In the genomic region with DNA sequence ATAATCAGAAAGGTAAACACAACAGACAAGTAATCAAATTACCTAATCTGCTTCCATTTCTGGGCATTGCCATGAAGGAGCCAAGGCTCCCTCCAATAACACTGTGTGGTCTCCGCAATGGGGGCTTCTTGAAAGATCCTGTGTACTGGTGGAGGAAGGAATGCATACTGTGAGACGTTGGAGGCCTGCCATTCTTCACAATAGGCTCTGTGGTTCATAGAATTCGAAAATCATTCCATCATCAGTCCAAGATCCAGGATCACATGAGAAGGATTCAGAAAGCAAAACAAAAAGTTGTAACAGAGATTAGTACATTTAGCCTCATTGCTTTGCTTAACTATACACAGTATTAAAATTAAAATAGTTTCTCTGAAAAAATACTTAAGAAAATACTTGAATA, we compare ENCODE assay signal across 14 cellular contexts.
DNase-seq lines count a peak whose midpoint lies in the region; ATAC-seq and TF ChIP-seq lines count a peak whose summit lies in the region.
"Had no signal": no experiment of that assay in that cellular context is flagged by ENCODE, and none has a peak within 500 bp of the region (broad histone marks: within the 10 kb centered on the region; RNA-seq: fewer than 3 reads in every experiment).

No MANE protein-coding gene starts in this region.

- ATAC-seq in natural killer cell, result no peak
- no peak for ATAC-seq in natural killer cell treated with Interleukin-12 subunit alpha and Interleukin-12 subunit beta and Interleukin-15 and Interleukin-18, amount 100 ng/mL, for 72 hours
- no peak for ATAC-seq in memory B cell (ENCODE audit: low read depth)
- no peak for ATAC-seq in left lobe of liver

- no peak for TF ChIP-seq CTCF in natural killer cell (IDR thresholded peaks at IDR 0.05)
- TF ChIP-seq CTCF in chondrocyte (IDR thresholded peaks at IDR 0.05), result no peak

- DNase-seq in natural killer cell, result no peak
- no peak for DNase-seq in natural killer cell treated with Interleukin-12 subunit alpha and Interleukin-12 subunit beta and Interleukin-15 and Interleukin-18, amount 100 ng/mL, for 72 hours (ENCODE audit: low spot score)
- no peak for DNase-seq in chondrocyte (ENCODE audit: low spot score)
- DNase-seq in memory B cell (ENCODE audit: low spot score in 2 of 2), result no peak
- no peak for DNase-seq in left lobe of liver (ENCODE audit: low spot score)
- DNase-seq in OCI-M2 (lab: John Stamatoyannopoulos, UW; ENCODE audit: unreplicated experiment), result no peak
- DNase-seq in activated CD8-positive, alpha-beta memory T cell treated with anti-CD3 and anti-CD28 coated beads, Interleukin-2, amount 50 U/mL, for 48 hours, result no peak
- no peak for DNase-seq in immature natural killer cell
- DNase-seq: COR-L47, EL, NCI-H1436, NCI-H2029, NCI-H2171, NCI-H748 treated with DMSO at 0.1 percent for 48 hours had no signal

- peaks cover 55 to 56% of the 10 kb centered on the region in 2 donors for H3K4me1 Mint-ChIP-seq in natural killer cell
- peaks cover 42 to 50% of the 10 kb centered on the region in 2 donors for H3K4me1 Mint-ChIP-seq in natural killer cell treated with Interleukin-12 subunit alpha and Interleukin-12 subunit beta and Interleukin-15 and Interleukin-18, amount 100 ng/mL, for 72 hours (ENCODE audit: low read depth in 2 of 2)
- H3K4me1 Mint-ChIP-seq in chondrocyte (ENCODE audit: low read depth), result peaks cover 21% of the 10 kb centered on the region
- H3K4me1 Mint-ChIP-seq in memory B cell, result peaks cover 37% of the 10 kb centered on the region
- peaks cover 55 to 69% of the 10 kb centered on the region in 2 donors for H3K4me1 Mint-ChIP-seq in immature natural killer cell

- H3K36me3 Mint-ChIP-seq in natural killer cell (peaks cover 6% of the 10 kb centered on the region), chondrocyte (ENCODE audit: low read depth) (peaks cover 13% of the 10 kb centered on the region), memory B cell (peaks cover 12% of the 10 kb centered on the region), immature natural killer cell (peaks cover 12 to 16% (median 15%) of the 10 kb centered on the region in 3 donors)
- H3K36me3 Mint-ChIP-seq in natural killer cell treated with Interleukin-12 subunit alpha and Interleukin-12 subunit beta and Interleukin-15 and Interleukin-18, amount 100 ng/mL, for 72 hours, result peaks cover 20% of the 10 kb centered on the region

- H3K27ac Mint-ChIP-seq in natural killer cell (peak overlapping the region; percentile 27 to 69), chondrocyte (ENCODE audit: unreplicated experiment) (peak overlapping the region; percentile 15), memory B cell (peak overlapping the region; percentile 22), immature natural killer cell (peak overlapping the region in 2 of 6 donors; percentile 16 to 79)
- no peak overlapping the region for H3K27ac Mint-ChIP-seq in natural killer cell treated with Interleukin-12 subunit alpha and Interleukin-12 subunit beta and Interleukin-15 and Interleukin-18, amount 100 ng/mL, for 72 hours

- intact Hi-C loops in natural killer cell (cut with micrococcal nuclease), result no loop called here

- no peak overlapping the region for H3K4me3 Mint-ChIP-seq in natural killer cell
- no peak overlapping the region for H3K4me3 Mint-ChIP-seq in natural killer cell treated with Interleukin-12 subunit alpha and Interleukin-12 subunit beta and Interleukin-15 and Interleukin-18, amount 100 ng/mL, for 72 hours
- H3K4me3 Mint-ChIP-seq in chondrocyte (ENCODE audit: unreplicated experiment), result no peak overlapping the region
- no peak overlapping the region for H3K4me3 Mint-ChIP-seq in memory B cell
- H3K4me3 Mint-ChIP-seq in immature natural killer cell, result no peak overlapping the region

- H3K9me3 Mint-ChIP-seq in natural killer cell (no peaks in the 10 kb centered on the region), chondrocyte (ENCODE audit: low read depth) (peaks cover 8% of the 10 kb centered on the region), memory B cell (no peaks in the 10 kb centered on the region), immature natural killer cell (no peaks in the 10 kb centered on the region)
- no peaks in the 10 kb centered on the region for H3K9me3 Mint-ChIP-seq in natural killer cell treated with Interleukin-12 subunit alpha and Interleukin-12 subunit beta and Interleukin-15 and Interleukin-18, amount 100 ng/mL, for 72 hours

- H3K27me3 Mint-ChIP-seq in natural killer cell (ENCODE audit: low read depth in 2 of 2), result no peaks in the 10 kb centered on the region
- H3K27me3 Mint-ChIP-seq in natural killer cell treated with Interleukin-12 subunit alpha and Interleukin-12 subunit beta and Interleukin-15 and Interleukin-18, amount 100 ng/mL, for 72 hours, result no peaks in the 10 kb centered on the region
- no peaks in the 10 kb centered on the region for H3K27me3 Mint-ChIP-seq in chondrocyte (ENCODE audit: low read depth)
- H3K27me3 Mint-ChIP-seq in memory B cell, result no peaks in the 10 kb centered on the region
- H3K27me3 Mint-ChIP-seq in immature natural killer cell (ENCODE audit: low read depth in 3 of 3), result peaks cover 0 to 4% (median 2%) of the 10 kb centered on the region in 3 donors

Comparison
In these comparisons a context has a peak if more than half of its experiments do, and no peak if none do; other contexts are left out.
1. H3K27ac Mint-ChIP-seq: peak in natural killer cell (2 of 2), chondrocyte (single experiment) and memory B cell (single experiment); none in natural killer cell treated with Interleukin-12 subunit alpha and Interleukin-12 subunit beta and Interleukin-15 and Interleukin-18, amount 100 ng/mL, for 72 hours (0 of 2).